In the genomic region with DNA sequence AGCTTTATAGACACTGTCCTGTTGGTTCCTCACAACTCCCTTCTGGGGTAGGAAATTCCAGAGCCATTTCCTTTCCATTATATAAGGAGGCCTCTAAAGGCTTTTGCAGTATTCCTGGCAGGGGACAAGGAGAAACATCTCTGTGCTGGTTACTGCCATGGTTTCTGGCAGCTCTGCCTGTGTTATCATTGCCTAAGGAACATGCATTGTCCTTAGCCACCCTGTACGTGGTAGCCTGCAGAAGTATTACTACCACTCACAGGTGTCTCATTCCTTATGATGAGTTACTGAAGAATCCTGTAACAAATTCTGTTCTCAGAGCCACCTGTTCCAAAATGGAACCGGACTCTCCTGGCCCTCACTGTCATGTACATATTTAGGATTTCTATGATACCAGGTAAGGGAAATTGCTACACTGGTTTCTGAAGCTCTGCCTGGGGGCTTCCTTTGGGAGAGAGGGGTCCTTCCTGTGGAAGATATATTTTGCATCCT, we compare ENCODE assay signal across 14 cellular contexts.
"Had no signal": no experiment of that assay in that cellular context is flagged by ENCODE, and none has a peak within 500 bp of the region (broad histone marks: within the 10 kb centered on the region; RNA-seq: fewer than 3 reads in every experiment).

No MANE protein-coding gene starts in this region.

- H3K4me3 Mint-ChIP-seq: activated B cell treated with CpG ODN at 0.5 μM for 24 hours; activated CD4-positive, alpha-beta T cell treated with anti-CD3 and anti-CD28 coated beads, Interleukin-2, amount 10 ng/mL, durations not matched to agents 24 days and 14 days; activated T-helper 1 cell treated with anti-CD3 and anti-CD28 coated beads, Interleukin-12 subunit alpha, Interleukin-12 subunit beta, Interleukin-2, Interleukin-4 antibody, amounts not matched to agents 30 ng/mL and 10 ng/mL and 1 ng/mL, durations not matched to agents 14 hours and 24 hours and 36 hours; central memory CD8-positive, alpha-beta T cell; dendritic cell treated with granulocyte-macrophage colony-stimulating factor and Interleukin-4, amounts not matched to agents 40 ng/mL and 50 ng/mL, for 4 days; neural crest cell; T-helper 1 cell treated with Interleukin-12 subunit alpha and Interleukin-12 subunit beta and Interleukin-4 antibody, amounts not matched to agents 30 μg/mL and 1 μg/mL, for 36 hours had no signal

- FAIRE-seq: pancreas had no signal

- H3K27ac Mint-ChIP-seq: activated B cell treated with CpG ODN at 0.5 μM for 24 hours; activated CD4-positive, alpha-beta T cell treated with anti-CD3 and anti-CD28 coated beads, Interleukin-2, amount 10 ng/mL, durations not matched to agents 24 days and 14 days; activated T-helper 1 cell treated with anti-CD3 and anti-CD28 coated beads, Interleukin-12 subunit alpha, Interleukin-12 subunit beta, Interleukin-2, Interleukin-4 antibody, amounts not matched to agents 30 ng/mL and 10 ng/mL and 1 ng/mL, durations not matched to agents 14 hours and 24 hours and 36 hours; dendritic cell treated with granulocyte-macrophage colony-stimulating factor and Interleukin-4, amounts not matched to agents 40 ng/mL and 50 ng/mL, for 4 days; T-helper 1 cell treated with Interleukin-12 subunit alpha and Interleukin-12 subunit beta and Interleukin-4 antibody, amounts not matched to agents 30 μg/mL and 1 μg/mL, for 36 hours had no signal

- H3K9me3 ChIP-seq: adrenal gland, pancreas, stomach, transverse colon had no signal

- H3K27me3 Mint-ChIP-seq: central memory CD8-positive, alpha-beta T cell had no signal

- H3K27ac ChIP-seq: pancreas had no signal

- H3K36me3 ChIP-seq: adrenal gland, pancreas, transverse colon had no signal

- H3K27me3 ChIP-seq: adrenal gland, pancreas, stomach, transverse colon had no signal

- H3K9me3 Mint-ChIP-seq: activated B cell treated with CpG ODN at 0.5 μM for 24 hours; activated CD4-positive, alpha-beta T cell treated with anti-CD3 and anti-CD28 coated beads, Interleukin-2, amount 10 ng/mL, durations not matched to agents 24 days and 14 days; activated T-helper 1 cell treated with anti-CD3 and anti-CD28 coated beads, Interleukin-12 subunit alpha, Interleukin-12 subunit beta, Interleukin-2, Interleukin-4 antibody, amounts not matched to agents 30 ng/mL and 10 ng/mL and 1 ng/mL, durations not matched to agents 14 hours and 24 hours and 36 hours; central memory CD8-positive, alpha-beta T cell; dendritic cell treated with granulocyte-macrophage colony-stimulating factor and Interleukin-4, amounts not matched to agents 40 ng/mL and 50 ng/mL, for 4 days; neural crest cell; T-helper 1 cell treated with Interleukin-12 subunit alpha and Interleukin-12 subunit beta and Interleukin-4 antibody, amounts not matched to agents 30 μg/mL and 1 μg/mL, for 36 hours had no signal

- H3K4me1 Mint-ChIP-seq: activated B cell treated with CpG ODN at 0.5 μM for 24 hours; central memory CD8-positive, alpha-beta T cell had no signal

- H3K4me3 ChIP-seq: adrenal gland, pancreas, stomach, transverse colon had no signal

- DNase-seq: activated B cell treated with CpG ODN at 0.5 μM for 24 hours; activated CD4-positive, alpha-beta T cell treated with anti-CD3 and anti-CD28 coated beads, Interleukin-2, amount 10 ng/mL, durations not matched to agents 24 days and 14 days; activated naive CD4-positive, alpha-beta T cell treated with Interleukin-2 at 50 U/mL for 16 hours; glutamatergic neuron; pancreas; stimulated activated CD4-positive, alpha-beta T cell treated with anti-CD3 and anti-CD28 coated beads, Interleukin-4, amount 100 ng/mL, for 4 hours; stomach; transverse colon had no signal
